Comparison of ENCODE assay signal across 21 cellular contexts in genomic region chr12:69000540-69001243, GRCh38.
DNase-seq lines count a peak whose midpoint lies in the region; ATAC-seq, FAIRE-seq and TF ChIP-seq lines count a peak whose summit lies in the region.
"Had no signal": no experiment of that assay in that cellular context is flagged by ENCODE, and none has a peak within 500 bp of the region (broad histone marks: within the 10 kb centered on the region; RNA-seq: fewer than 3 reads in every experiment).

No MANE protein-coding gene starts in this region.

- H3K9me3 Mint-ChIP-seq in GM23338 = peaks cover 18% of the 10 kb centered on the region
- peaks cover 4% of the 10 kb centered on the region for H3K9me3 Mint-ChIP-seq in astrocyte (ENCODE audit: unreplicated experiment)
- no peaks in the 10 kb centered on the region for H3K9me3 Mint-ChIP-seq in type B pancreatic cell

- TF ChIP-seq POLR2A in upper lobe of left lung (IDR thresholded peaks at IDR 0.05) (no peak), suprapubic skin (IDR thresholded peaks at IDR 0.05) (no peak)

- no peak overlapping the region for H3K27ac ChIP-seq in GM23338 (ENCODE audit: low read depth)
- H3K27ac ChIP-seq in astrocyte (ENCODE audit: low read depth, low read length) = peak overlapping the region; percentile 6
- no peak overlapping the region for H3K27ac ChIP-seq in upper lobe of left lung
- H3K27ac ChIP-seq in suprapubic skin = no peak overlapping the region
- H3K27ac ChIP-seq: BLaER1 treated with 17β-estradiol and CSF1 and Interleukin-3, amounts not matched to agents 10 nM and 100 nM; right lobe of liver; stomach; uterus had no signal

- H3K36me3 ChIP-seq in GM23338 (ENCODE audit: insufficient read depth) (no peaks in the 10 kb centered on the region), astrocyte (ENCODE audit: insufficient read depth, low read length) (no peaks in the 10 kb centered on the region), upper lobe of left lung (no peaks in the 10 kb centered on the region), suprapubic skin (no peaks in the 10 kb centered on the region)
- H3K36me3 ChIP-seq: BLaER1 treated with 17β-estradiol and CSF1 and Interleukin-3, amounts not matched to agents 10 nM and 100 nM; right lobe of liver; stomach; uterus had no signal

- ATAC-seq in GM23338 (no peak), upper lobe of left lung (ENCODE audit: low FRiP score in 2 of 2) (no peak), GM21576 (IDR thresholded peaks at IDR 0.05; ENCODE audit: unreplicated experiment) (no peak)
- ATAC-seq: left lobe of liver, right lobe of liver had no signal

- H3K27me3 Mint-ChIP-seq in GM23338 (ENCODE audit: insufficient read depth, low read depth, poor library complexity) = peaks cover 2% of the 10 kb centered on the region
- no peaks in the 10 kb centered on the region for H3K27me3 Mint-ChIP-seq in astrocyte (ENCODE audit: low read depth, unreplicated experiment)
- no peaks in the 10 kb centered on the region for H3K27me3 Mint-ChIP-seq in type B pancreatic cell

- no peak overlapping the region for H3K27ac Mint-ChIP-seq in GM23338
- H3K27ac Mint-ChIP-seq in astrocyte (ENCODE audit: unreplicated experiment) = peak overlapping the region; percentile 21
- H3K27ac Mint-ChIP-seq in type B pancreatic cell = peak overlapping the region; percentile 43

- DNase-seq in GM23338 (ENCODE audit: low spot score) (no peak), astrocyte (ENCODE audit: low read depth) (peak; percentile 66), hepatic stellate cell (ENCODE audit: low spot score) (peak; percentile 22), type B pancreatic cell (ENCODE audit: extremely low spot score, unreplicated experiment) (no peak), upper lobe of left lung (no peak), suprapubic skin (ENCODE audit: low spot score in 2 of 2) (no peak)
- DNase-seq: activated CD4-positive, alpha-beta T cell treated with anti-CD3 and anti-CD28 coated beads, Interleukin-2, amount 50 U/mL, for 1 hour; activated gamma-delta T cell; amniotic stem cell; GDM1; NCI-H2029; occipital lobe; right lobe of liver; stimulated activated CD4-positive, alpha-beta T cell treated with anti-CD3 and anti-CD28 coated beads, Interleukin-2, amount 100 ng/mL, for 24 hours; stomach; uterus had no signal

- FAIRE-seq in astrocyte (lab: Jason Lieb, UNC) = no peak
- FAIRE-seq: GM12891 had no signal

- H4K20me1 ChIP-seq in GM23338 (replicated peaks; ENCODE audit: insufficient read depth) = no peaks in the 10 kb centered on the region
- no peaks in the 10 kb centered on the region for H4K20me1 ChIP-seq in astrocyte (ENCODE audit: insufficient read depth, low read length)
- H4K20me1 ChIP-seq: BLaER1 treated with 17β-estradiol and CSF1 and Interleukin-3, amounts not matched to agents 10 nM and 100 nM had no signal

- H3K4me3 Mint-ChIP-seq in GM23338 (no peak overlapping the region), astrocyte (ENCODE audit: unreplicated experiment) (no peak overlapping the region), type B pancreatic cell (no peak overlapping the region)
- H3K4me3 Mint-ChIP-seq: central memory CD8-positive, alpha-beta T cell had no signal

- TF ChIP-seq CTCF in GM23338 (conservative IDR thresholded peaks at IDR 0.05; ENCODE audit: low read depth in 2 of 2) (no peak), astrocyte (IDR thresholded peaks at IDR 0.05; ENCODE audit: insufficient read depth, low read depth, low read length) (no peak), type B pancreatic cell (conservative IDR thresholded peaks at IDR 0.05) (no peak), upper lobe of left lung (IDR thresholded peaks at IDR 0.05) (no peak), suprapubic skin (IDR thresholded peaks at IDR 0.05) (no peak)

- no peaks in the 10 kb centered on the region for H3K27me3 ChIP-seq in GM23338 (ENCODE audit: insufficient read depth)
- H3K27me3 ChIP-seq in astrocyte (ENCODE audit: insufficient read depth, low read length) = no peaks in the 10 kb centered on the region
- no peaks in the 10 kb centered on the region for H3K27me3 ChIP-seq in upper lobe of left lung
- H3K27me3 ChIP-seq in suprapubic skin = no peaks in the 10 kb centered on the region
- H3K27me3 ChIP-seq: BLaER1 treated with 17β-estradiol and CSF1 and Interleukin-3, amounts not matched to agents 10 nM and 100 nM; right lobe of liver; stomach; uterus had no signal

- H3K4me2 ChIP-seq in GM23338 (no peak overlapping the region), astrocyte (ENCODE audit: low read length) (peak overlapping the region; percentile 44)

- TF ChIP-seq EP300 in upper lobe of left lung (IDR thresholded peaks at IDR 0.05) (no peak), suprapubic skin (IDR thresholded peaks at IDR 0.05) (no peak)

- H3K79me2 ChIP-seq in GM23338 (replicated peaks; ENCODE audit: insufficient read depth) = no peaks in the 10 kb centered on the region
- H3K79me2 ChIP-seq in astrocyte (ENCODE audit: insufficient read depth, low read length) = no peaks in the 10 kb centered on the region

- H3K4me3 ChIP-seq in GM23338 (no peak overlapping the region), astrocyte (ENCODE audit: insufficient read depth, low read depth, low read length) (no peak overlapping the region), upper lobe of left lung (no peak overlapping the region), suprapubic skin (no peak overlapping the region)
- H3K4me3 ChIP-seq: BLaER1 treated with 17β-estradiol and CSF1 and Interleukin-3, amounts not matched to agents 10 nM and 100 nM; right lobe of liver; stomach; uterus had no signal

- H3K9me3 ChIP-seq in astrocyte (ENCODE audit: insufficient read depth, low read depth, low read length) = no peaks in the 10 kb centered on the region
- peaks cover 0 to 7% (median 0%) of the 10 kb centered on the region in 4 donors for H3K9me3 ChIP-seq in upper lobe of left lung
- H3K9me3 ChIP-seq in suprapubic skin = no peaks in the 10 kb centered on the region
- H3K9me3 ChIP-seq: right lobe of liver, uterus had no signal

- H3K9ac ChIP-seq in astrocyte (ENCODE audit: low read length) = no peak overlapping the region
- H3K9ac ChIP-seq: BLaER1 treated with 17β-estradiol and CSF1 and Interleukin-3, amounts not matched to agents 10 nM and 100 nM had no signal

- H3K4me1 Mint-ChIP-seq in GM23338 = no peaks in the 10 kb centered on the region
- peaks cover 16% of the 10 kb centered on the region for H3K4me1 Mint-ChIP-seq in astrocyte (ENCODE audit: low read depth, unreplicated experiment)
- H3K4me1 Mint-ChIP-seq in type B pancreatic cell (ENCODE audit: unreplicated experiment) = no peaks in the 10 kb centered on the region
- H3K4me1 Mint-ChIP-seq: central memory CD8-positive, alpha-beta T cell had no signal

- H3K9me2 ChIP-seq in GM23338 (ENCODE audit: insufficient read depth) = 0 out of 2 replicates have a peak, but pooled peaks cover 6% of the 10 kb centered on the region

- H2AFZ ChIP-seq in GM23338 (peak overlapping the region; percentile 74; the same call in 1 of the 2 replicates), astrocyte (ENCODE audit: low read depth, low read length) (peak overlapping the region; percentile 7)

- H3K36me3 Mint-ChIP-seq in GM23338 (ENCODE audit: low read depth) (peaks cover 6% of the 10 kb centered on the region; the same call in 2 of the 3 replicates), astrocyte (ENCODE audit: low read depth, unreplicated experiment) (no peaks in the 10 kb centered on the region), type B pancreatic cell (no peaks in the 10 kb centered on the region)

- H3F3A ChIP-seq in GM23338 (replicated peaks; ENCODE audit: low read depth) = no peaks in the 10 kb centered on the region

- H3K4me1 ChIP-seq in GM23338 (ENCODE audit: insufficient read depth) = no peaks in the 10 kb centered on the region
- peaks cover 10% of the 10 kb centered on the region for H3K4me1 ChIP-seq in astrocyte (ENCODE audit: insufficient read depth, low read length)
- H3K4me1 ChIP-seq in upper lobe of left lung = no peaks in the 10 kb centered on the region
- H3K4me1 ChIP-seq in suprapubic skin = no peaks in the 10 kb centered on the region
- H3K4me1 ChIP-seq: right lobe of liver, stomach, uterus had no signal

- 56 to 66% methylated on average over 2 of the region's 2 CpGs for WGBS in upper lobe of left lung, 2 donors
- 71% methylated on average over 2 of the region's 2 CpGs for WGBS in suprapubic skin

TF ChIP-seq in GM23338, 12 proteins besides CTCF, POLR2A, EP300 and RAD21:
- TF ChIP-seq EZH2phosphoT487 (IDR thresholded peaks at IDR 0.05; ENCODE audit: unreplicated experiment) (no peak), ZNF114 (CRISPR knock-in tag; IDR thresholded peaks at IDR 0.05) (no peak), EZH2 (IDR thresholded peaks at IDR 0.05; ENCODE audit: low read depth, unreplicated experiment) (no peak), POLR2AphosphoS5 (IDR thresholded peaks at IDR 0.05; ENCODE audit: low read depth) (no peak), JUNB (IDR thresholded peaks at IDR 0.05; ENCODE audit: unreplicated experiment) (no peak), ZNF331 (CRISPR knock-in tag; IDR thresholded peaks at IDR 0.05; ENCODE audit: low read depth) (no peak), STAT1 (IDR thresholded peaks at IDR 0.05; ENCODE audit: unreplicated experiment) (no peak)
TF ChIP-seq in GM23338: peak in this region for 0.

Comparison
In these comparisons a context has a peak if more than half of its experiments do, and no peak if none do; other contexts are left out.
1. DNase-seq: peak in astrocyte (single experiment) and hepatic stellate cell (single experiment); none in GM23338 (single experiment), type B pancreatic cell (single experiment), upper lobe of left lung (0 of 2) and suprapubic skin (0 of 2).